ENCODE assay signal across 9 cellular contexts in genomic region chr1:112905420-112906154, GRCh38. TPM values are rescaled to one million over a fixed set of nuclear protein-coding genes. Genes with fewer than 3 reads are reported as not detected.
DNase-seq lines count a peak whose midpoint lies in the region; ATAC-seq and TF ChIP-seq lines count a peak whose summit lies in the region.
"Had no signal": no experiment of that assay in that cellular context is flagged by ENCODE, and none has a peak within 500 bp of the region (broad histone marks: within the 10 kb centered on the region; RNA-seq: fewer than 3 reads in every experiment).

No MANE protein-coding gene starts in this region.

- H3K36me3 Mint-ChIP-seq in activated CD4-positive, alpha-beta T cell treated with anti-CD3 and anti-CD28 coated beads, Interleukin-2, amount 10 ng/mL, durations not matched to agents 24 days and 14 days (ENCODE audit: low read depth), result peaks cover 2% of the 10 kb centered on the region

- peak overlapping the region; percentile 56 for H3K4me2 ChIP-seq in hepatocyte

- H3K27ac Mint-ChIP-seq in activated CD4-positive, alpha-beta T cell treated with anti-CD3 and anti-CD28 coated beads, Interleukin-2, amount 10 ng/mL, durations not matched to agents 24 days and 14 days, result peak overlapping the region; percentile 72
- peak overlapping the region; percentile 24 to 28 for H3K27ac Mint-ChIP-seq in stimulated activated naive CD8-positive, alpha-beta T cell treated with anti-CD3 and anti-CD28 coated beads, Interleukin-15, amount 100 ng/mL, for 72 hours

- H3K4me1 ChIP-seq in hepatocyte (ENCODE audit: insufficient read depth), result peaks cover 30% of the 10 kb centered on the region

- no peaks in the 10 kb centered on the region for H3K79me2 ChIP-seq in hepatocyte

- intact Hi-C loops in activated CD4-positive, alpha-beta T cell treated with anti-CD3 and anti-CD28 coated beads, Interleukin-2, amount 10 ng/mL, durations not matched to agents 24 days and 14 days (cut with micrococcal nuclease), result no loop called here
- intact Hi-C loops in posterior cingulate gyrus (cut with DNase I), result no loop called here

- no peaks in the 10 kb centered on the region for H4K20me1 ChIP-seq in hepatocyte (ENCODE audit: insufficient read depth, poor library complexity, severe bottlenecking)

- H3K4me3 ChIP-seq in astrocyte of the spinal cord (ENCODE audit: low read depth, low read length), result no peak overlapping the region
- H3K4me3 ChIP-seq in hepatocyte, result no peak overlapping the region
- H3K4me3 ChIP-seq in brain microvascular endothelial cell (ENCODE audit: low read depth, low read length), result no peak overlapping the region

- H3K27me3 ChIP-seq in hepatocyte (no peaks in the 10 kb centered on the region), brain microvascular endothelial cell (replicated peaks) (no peaks in the 10 kb centered on the region)

- H3K4me1 Mint-ChIP-seq in activated CD4-positive, alpha-beta T cell treated with anti-CD3 and anti-CD28 coated beads, Interleukin-2, amount 10 ng/mL, durations not matched to agents 24 days and 14 days, result peaks cover 28% of the 10 kb centered on the region
- H3K4me1 Mint-ChIP-seq in stimulated activated naive CD8-positive, alpha-beta T cell treated with anti-CD3 and anti-CD28 coated beads, Interleukin-15, amount 100 ng/mL, for 72 hours, result peaks cover 24% of the 10 kb centered on the region

- peak overlapping the region; percentile 29 for H2AFZ ChIP-seq in hepatocyte

- H3K36me3 ChIP-seq in hepatocyte (replicated peaks; ENCODE audit: insufficient read depth, low read depth) (no peaks in the 10 kb centered on the region), brain microvascular endothelial cell (replicated peaks) (no peaks in the 10 kb centered on the region)

- H3K27me3 Mint-ChIP-seq in activated CD4-positive, alpha-beta T cell treated with anti-CD3 and anti-CD28 coated beads, Interleukin-2, amount 10 ng/mL, durations not matched to agents 24 days and 14 days, result no peaks in the 10 kb centered on the region
- no peaks in the 10 kb centered on the region for H3K27me3 Mint-ChIP-seq in stimulated activated naive CD8-positive, alpha-beta T cell treated with anti-CD3 and anti-CD28 coated beads, Interleukin-15, amount 100 ng/mL, for 72 hours

- no peaks in the 10 kb centered on the region for H3K9me3 Mint-ChIP-seq in activated CD4-positive, alpha-beta T cell treated with anti-CD3 and anti-CD28 coated beads, Interleukin-2, amount 10 ng/mL, durations not matched to agents 24 days and 14 days
- H3K9me3 Mint-ChIP-seq in stimulated activated naive CD8-positive, alpha-beta T cell treated with anti-CD3 and anti-CD28 coated beads, Interleukin-15, amount 100 ng/mL, for 72 hours, result no peaks in the 10 kb centered on the region

- 60% methylated on average over 8 of the region's 8 CpGs for WGBS in hepatocyte (ENCODE audit: low lambda C conversion rate, missing lambda C conversion rate)

- no peaks in the 10 kb centered on the region for H3K9me3 ChIP-seq in hepatocyte (ENCODE audit: low read depth)

- in situ Hi-C loops in astrocyte of the spinal cord (cut with HindIII; ENCODE audit: low sequenced_read_pairs) (no loop called here), brain microvascular endothelial cell (cut with HindIII; ENCODE audit: low pct_ligation_motif_present, low sequenced_read_pairs) (no loop called here)

- TF ChIP-seq CTCF in astrocyte of the spinal cord (IDR thresholded peaks at IDR 0.05; ENCODE audit: low read depth, low read length) (no peak), hepatocyte (IDR thresholded peaks at IDR 0.05; ENCODE audit: poor library complexity) (no peak), brain microvascular endothelial cell (IDR thresholded peaks at IDR 0.05; ENCODE audit: low read depth, low read length, missing control alignments) (no peak)

- no peak for ATAC-seq in stimulated activated naive CD8-positive, alpha-beta T cell treated with anti-CD3 and anti-CD28 coated beads, Interleukin-15, amount 100 ng/mL, for 72 hours

- H3K27ac ChIP-seq in hepatocyte (peak overlapping the region; percentile 96), brain microvascular endothelial cell (no peak overlapping the region)

- DNase-seq in activated CD4-positive, alpha-beta T cell treated with anti-CD3 and anti-CD28 coated beads, Interleukin-2, amount 10 ng/mL, durations not matched to agents 24 days and 14 days, result no peak
- DNase-seq in activated CD4-positive, alpha-beta T cell treated with anti-CD3 and anti-CD28 coated beads, Interleukin-2, amount 50 U/mL, for 1 hour, result no peak
- DNase-seq in astrocyte of the spinal cord (ENCODE audit: low read depth, low spot score) (peak; percentile 36), hepatocyte (ENCODE audit: low spot score) (peak; percentile 33), posterior cingulate gyrus (no peak), brain microvascular endothelial cell (no peak), NK-92 (lab: John Stamatoyannopoulos, UW; ENCODE audit: unreplicated experiment) (no peak)
- no peak for DNase-seq in stimulated activated naive CD8-positive, alpha-beta T cell treated with anti-CD3 and anti-CD28 coated beads, Interleukin-15, amount 100 ng/mL, for 72 hours
- DNase-seq: NCI-H1048 had no signal

- no peak overlapping the region for H3K4me3 Mint-ChIP-seq in activated CD4-positive, alpha-beta T cell treated with anti-CD3 and anti-CD28 coated beads, Interleukin-2, amount 10 ng/mL, durations not matched to agents 24 days and 14 days
- no peak overlapping the region for H3K4me3 Mint-ChIP-seq in stimulated activated naive CD8-positive, alpha-beta T cell treated with anti-CD3 and anti-CD28 coated beads, Interleukin-15, amount 100 ng/mL, for 72 hours

- no peaks in the 10 kb centered on the region for H3K9me2 ChIP-seq in hepatocyte (replicated peaks; ENCODE audit: insufficient read depth)

RNA-seq across cellular contexts. Expression of gene SLC16A1, which starts 50.4 kb away (rescaled TPM):
- 79.2 and 79.7 TPM in 2 replicates for total RNA-seq in activated CD4-positive, alpha-beta T cell treated with anti-CD3 and anti-CD28 coated beads, Interleukin-2, amount 10 ng/mL, durations not matched to agents 24 days and 14 days
- 55.1 and 58.6 TPM in 2 replicates for total RNA-seq in hepatocyte
- 35.0 and 43.7 TPM in 2 replicates for polyA plus RNA-seq in hepatocyte

Comparison
In these comparisons a context has a peak if more than half of its experiments do, and no peak if none do; other contexts are left out.
1. DNase-seq: peak in astrocyte of the spinal cord (single experiment) and hepatocyte (single experiment); none in activated CD4-positive, alpha-beta T cell treated with anti-CD3 and anti-CD28 coated beads, Interleukin-2, amount 10 ng/mL, durations not matched to agents 24 days and 14 days (single experiment), activated CD4-positive, alpha-beta T cell treated with anti-CD3 and anti-CD28 coated beads, Interleukin-2, amount 50 U/mL, for 1 hour (single experiment), stimulated activated naive CD8-positive, alpha-beta T cell treated with anti-CD3 and anti-CD28 coated beads, Interleukin-15, amount 100 ng/mL, for 72 hours (0 of 2), posterior cingulate gyrus (0 of 10), brain microvascular endothelial cell (single experiment) and NK-92 (single experiment).